7 cellular contexts compared by ENCODE assay signal in genomic region chr15:63093486-63094205, GRCh38. TPM values are rescaled to one million over a fixed set of nuclear protein-coding genes. Genes with fewer than 3 reads are reported as not detected.
A peak's percentile ranks its signal among the peaks of the same experiment; 100 is the strongest.
DNase-seq lines count a peak whose midpoint lies in the region; ATAC-seq and TF ChIP-seq lines count a peak whose summit lies in the region.

No MANE protein-coding gene starts in this region.

- peak; percentile 70 for DNase-seq in MG63
- peak; percentile 78 to 79 for DNase-seq in SJSA1 (ENCODE audit: low read depth in 1 of 2, low spot score in 2 of 2)
- DNase-seq in activated effector memory CD4-positive, alpha-beta T cell treated with Interleukin-2 at 50 U/mL for 16 hours = peak; percentile 54
- DNase-seq in ovary = peak; percentile 82 to 87 (median 86)
- DNase-seq in transverse colon = peak; percentile 87

- H3K9me3 ChIP-seq in MG63 (no peaks in the 10 kb centered on the region), SJSA1 (replicated peaks) (no peaks in the 10 kb centered on the region), gastroesophageal sphincter (no peaks in the 10 kb centered on the region), ovary (no peaks in the 10 kb centered on the region), transverse colon (no peaks in the 10 kb centered on the region)

- TF ChIP-seq EP300 in gastroesophageal sphincter (IDR thresholded peaks at IDR 0.05) (no peak), ovary (IDR thresholded peaks at IDR 0.05) (no peak), transverse colon (IDR thresholded peaks at IDR 0.05; ENCODE audit: low read depth) (no peak)

- peak; percentile 95 for TF ChIP-seq CTCF in GM12873 (IDR thresholded peaks at IDR 0.05; ENCODE audit: insufficient read depth, low read depth, low read length, missing control alignments)
- TF ChIP-seq CTCF in gastroesophageal sphincter (IDR thresholded peaks at IDR 0.05) = peak; percentile 75 to 93 (median 90)
- peak; percentile 71 to 91 (median 86) for TF ChIP-seq CTCF in ovary (IDR thresholded peaks at IDR 0.05)
- TF ChIP-seq CTCF in transverse colon (IDR thresholded peaks at IDR 0.05) = peak; percentile 79 to 92 (median 85)

- in situ Hi-C loops in transverse colon (cut with MboI; ENCODE audit: low pct_ligation_motif_present in 1 of 4, low pct_unique_long_range_greater_than_20kb in 1 of 4, low sequenced_read_pairs in 3 of 4) = no loop called here

- peak; percentile 86 for ATAC-seq in gastroesophageal sphincter

- H3K4me3 ChIP-seq in MG63 (no peak overlapping the region), SJSA1 (no peak overlapping the region), gastroesophageal sphincter (no peak overlapping the region), ovary (no peak overlapping the region), transverse colon (no peak overlapping the region)

- TF ChIP-seq POLR2A in gastroesophageal sphincter (IDR thresholded peaks at IDR 0.05) (no peak), ovary (IDR thresholded peaks at IDR 0.05) (no peak), transverse colon (IDR thresholded peaks at IDR 0.05) (no peak)

- H3K27me3 ChIP-seq in MG63 (no peaks in the 10 kb centered on the region), SJSA1 (replicated peaks) (no peaks in the 10 kb centered on the region), gastroesophageal sphincter (no peaks in the 10 kb centered on the region), ovary (no peaks in the 10 kb centered on the region), transverse colon (no peaks in the 10 kb centered on the region)

- intact Hi-C loops in ovary (cut with DNase I) (loop anchor here (1.0 to 10.0 kb wide), 6 partner anchors 46 to 311 kb away; no protein-coding TSS in a partner anchor), transverse colon (cut with DNase I; ENCODE audit: low total_unique reads) (loop anchor here (5.0 kb wide), 2 partner anchors 46 to 246 kb away; no protein-coding TSS in a partner anchor)

- H3K4me1 ChIP-seq in SJSA1 (replicated peaks) (peaks cover 87% of the 10 kb centered on the region), gastroesophageal sphincter (peaks cover 9 to 35% (median 24%) of the 10 kb centered on the region in 3 donors), ovary (ENCODE audit: insufficient read depth) (no peaks in the 10 kb centered on the region), transverse colon (peaks cover 8 to 32% (median 10%) of the 10 kb centered on the region in 4 donors)

- peak overlapping the region; percentile 97 for H3K27ac ChIP-seq in SJSA1
- peak overlapping the region; percentile 49 to 79 (median 70) for H3K27ac ChIP-seq in gastroesophageal sphincter
- H3K27ac ChIP-seq in ovary = no peak overlapping the region
- peak overlapping the region; percentile 28 to 54 (median 39) for H3K27ac ChIP-seq in transverse colon

- WGBS in gastroesophageal sphincter (ENCODE audit: low coverage in 1 of 2), 2 donors = 23 to 37% methylated on average over 3 to 6 of the region's 6 CpGs
- 20 to 25% (median 25%) methylated on average over 6 of the region's 6 CpGs for WGBS in ovary, 3 donors
- WGBS in transverse colon (ENCODE audit: low coverage in 1 of 2), 2 donors = 18 to 30% methylated on average over 3 to 6 of the region's 6 CpGs

- no peaks in the 10 kb centered on the region for H3K36me3 ChIP-seq in MG63
- H3K36me3 ChIP-seq in SJSA1 = no peaks in the 10 kb centered on the region
- no peaks in the 10 kb centered on the region for H3K36me3 ChIP-seq in gastroesophageal sphincter
- no peaks in the 10 kb centered on the region for H3K36me3 ChIP-seq in ovary
- no peaks in the 10 kb centered on the region for H3K36me3 ChIP-seq in transverse colon

RNA-seq across cellular contexts. Expression of gene LACTB, which starts 28.0 kb away (rescaled TPM):
- 41.5 and 50.4 TPM in 2 replicates for total RNA-seq in MG63 (2014; rRNA removed; shearing (Covaris generic); ENCODE audit: low replicate concordance)
- total RNA-seq in SJSA1 (2014; rRNA removed; shearing (Covaris generic)) = 71.8 and 100 TPM in 2 replicates
- 10 to 100 TPM; 15.6 to 20.8 (median 17.3) TPM for total RNA-seq in gastroesophageal sphincter
- 10 to 100 TPM in 4 of 7 donors, 1 to 10 TPM in 3; 7.5 to 10.7 (median 10.4) TPM for total RNA-seq in ovary
- polyA plus RNA-seq in ovary = 10 to 100 TPM in 1 of 2 donors, 1 to 10 TPM in 1; 8.3 to 27.9 TPM
- total RNA-seq in transverse colon = 10 to 100 TPM in 3 of 4 donors, 1 to 10 TPM in 1; 6.7 to 20.6 (median 19.6) TPM

RNA-seq across cellular contexts. Expression of gene TPM1, which starts 51.1 kb away (rescaled TPM):
- total RNA-seq in MG63 (2014; rRNA removed; shearing (Covaris generic); ENCODE audit: low replicate concordance) = 441 and 711 TPM in 2 replicates
- 1,245 and 1,667 TPM in 2 replicates for total RNA-seq in SJSA1 (2014; rRNA removed; shearing (Covaris generic))
- 1,000 to 10,000 TPM; 3,599 to 7,152 (median 6,397) TPM for total RNA-seq in gastroesophageal sphincter
- 100 to 1,000 TPM; 204 to 695 (median 319) TPM for total RNA-seq in ovary
- polyA plus RNA-seq in ovary = 100 to 1,000 TPM; 332 to 676 TPM
- total RNA-seq in transverse colon = 1,000 to 10,000 TPM in 2 of 4 donors, 100 to 1,000 TPM in 2; 775 to 2,480 (median 1,140) TPM

Comparison
In these comparisons a context has a peak if more than half of its experiments do, and no peak if none do; other contexts are left out.
1. H3K27ac ChIP-seq: peak in SJSA1 (single experiment), gastroesophageal sphincter (4 of 4) and transverse colon (4 of 4); none in ovary (0 of 2).
2. Peak in every context shown above with its lines, with median percentiles within 50 percentile points of each other: CTCF ChIP-seq and DNase-seq.